ENCODE assay signal across 1 cellular context in genomic region chr1:15196069-15196468, GRCh38.
A peak's percentile ranks its signal among the peaks of the same experiment; 100 is the strongest.
TF ChIP-seq lines count a peak whose summit lies in the region.

No MANE protein-coding gene starts in this region.

TF ChIP-seq in HepG2, 621 proteins besides CTCF, POLR2A, EP300 and RAD21:
- TF ChIP-seq CC2D1A (CRISPR knock-in tag; IDR thresholded peaks at IDR 0.05) (no peak), ZFP37 (CRISPR knock-in tag; IDR thresholded peaks at IDR 0.05; ENCODE audit: borderline replicate concordance) (no peak), RBM22 (optimal IDR thresholded peaks at IDR 0.05; ENCODE audit: low read length) (peak; percentile 55), NR0B2 (CRISPR knock-in tag; IDR thresholded peaks at IDR 0.05) (no peak)
